1 cellular context compared by ENCODE assay signal in the genomic region with DNA sequence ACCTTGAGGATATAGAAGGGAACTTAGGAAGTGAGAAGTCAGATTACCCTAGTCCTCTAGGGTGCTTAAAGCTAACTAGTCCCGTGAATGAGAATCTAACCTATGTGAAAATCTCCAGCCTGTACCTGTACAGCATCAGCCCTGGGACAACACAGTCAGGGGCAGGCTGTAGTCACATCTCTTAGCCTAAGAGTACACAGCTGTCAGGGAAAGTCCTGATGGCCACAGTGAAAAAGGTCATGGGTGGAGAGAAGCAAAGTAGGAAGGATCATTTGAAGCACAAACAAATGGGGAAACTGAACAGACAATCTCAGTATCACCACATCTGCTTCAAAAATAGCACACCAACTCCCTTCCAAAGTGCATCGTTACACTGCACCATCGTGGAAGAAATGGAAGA.
TF ChIP-seq lines count a peak whose summit lies in the region.

No MANE protein-coding gene starts in this region.

TF ChIP-seq in K562, 482 proteins besides CTCF, POLR2A, EP300 and RAD21:
- TF ChIP-seq, protein P1, sequence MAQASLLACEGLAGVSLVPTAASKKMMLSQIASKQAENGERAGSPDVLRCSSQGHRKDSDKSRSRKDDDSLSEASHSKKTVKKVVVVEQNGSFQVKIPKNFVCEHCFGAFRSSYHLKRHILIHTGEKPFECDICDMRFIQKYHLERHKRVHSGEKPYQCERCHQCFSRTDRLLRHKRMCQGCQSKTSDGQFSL (CRISPR knock-in tag; IDR thresholded peaks at IDR 0.05) = no peak
- TF ChIP-seq, protein P1 (tag; IDR thresholded peaks at IDR 0.05) = no peak
- TF ChIP-seq, protein P2, sequence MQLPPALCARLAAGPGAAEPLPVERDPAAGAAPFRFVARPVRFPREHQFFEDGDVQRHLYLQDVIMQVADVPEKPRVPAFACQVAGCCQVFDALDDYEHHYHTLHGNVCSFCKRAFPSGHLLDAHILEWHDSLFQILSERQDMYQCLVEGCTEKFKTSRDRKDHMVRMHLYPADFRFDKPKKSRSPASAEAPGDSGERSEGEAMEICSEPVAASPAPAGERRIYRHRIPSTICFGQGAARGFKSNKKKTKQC (CRISPR knock-in tag; IDR thresholded peaks at IDR 0.05) = no peak
- no peak for TF ChIP-seq ZBTB1 (CRISPR knock-in tag; IDR thresholded peaks at IDR 0.05; ENCODE audit: borderline replicate concordance, low read depth)
- TF ChIP-seq, protein P3, sequence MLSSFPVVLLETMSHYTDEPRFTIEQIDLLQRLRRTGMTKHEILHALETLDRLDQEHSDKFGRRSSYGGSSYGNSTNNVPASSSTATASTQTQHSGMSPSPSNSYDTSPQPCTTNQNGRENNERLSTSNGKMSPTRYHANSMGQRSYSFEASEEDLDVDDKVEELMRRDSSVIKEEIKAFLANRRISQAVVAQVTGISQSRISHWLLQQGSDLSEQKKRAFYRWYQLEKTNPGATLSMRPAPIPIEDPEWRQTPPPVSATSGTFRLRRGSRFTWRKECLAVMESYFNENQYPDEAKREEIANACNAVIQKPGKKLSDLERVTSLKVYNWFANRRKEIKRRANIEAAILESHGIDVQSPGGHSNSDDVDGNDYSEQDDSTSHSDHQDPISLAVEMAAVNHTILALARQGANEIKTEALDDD (IDR thresholded peaks at IDR 0.05) = peak; percentile 62; the same call in 1 of the 2 replicates
TF ChIP-seq in K562: peak in this region for 1.
